1 cellular context compared by ENCODE assay signal in the genomic region with DNA sequence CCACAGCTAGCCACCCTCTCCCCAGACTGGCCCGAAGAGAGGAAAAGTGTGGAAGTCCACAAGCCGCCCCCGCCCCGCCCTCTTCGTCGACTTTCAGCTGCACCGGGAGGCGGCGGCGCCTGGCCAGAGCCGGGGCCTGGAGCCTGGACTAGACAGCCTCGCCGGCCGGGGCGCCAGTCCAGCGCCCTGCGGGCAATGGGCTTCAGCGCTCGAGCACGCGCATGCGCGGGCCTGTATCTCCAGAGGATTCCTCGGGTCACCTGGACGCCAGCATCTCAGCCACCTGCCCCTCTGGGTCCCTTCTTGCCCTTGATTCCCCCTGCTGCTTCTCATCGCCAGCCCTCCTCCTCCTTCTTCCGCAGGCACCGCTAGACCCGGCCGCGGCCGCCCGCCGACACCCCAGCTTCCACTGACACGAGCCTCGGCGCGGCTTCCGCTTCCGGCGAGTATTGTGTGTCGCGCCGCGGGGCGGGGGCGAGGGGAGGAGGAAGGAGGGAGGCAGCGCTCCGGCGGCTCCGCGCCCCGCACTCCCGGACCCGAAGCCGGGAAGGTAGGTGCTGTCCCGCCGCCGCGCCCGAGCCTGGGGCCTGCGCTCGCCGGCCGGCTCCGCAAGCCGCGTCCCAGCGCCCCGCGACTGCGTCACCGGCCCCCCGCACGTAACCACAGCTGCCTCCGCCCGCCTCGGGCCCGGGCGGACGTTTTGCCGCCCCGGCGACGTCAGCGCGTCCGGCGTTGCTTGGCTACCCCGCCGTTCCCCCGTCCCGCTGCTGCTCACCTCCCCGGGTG.
TF ChIP-seq lines count a peak whose summit lies in the region.

A gene (plus strand): TSS at position 482 of the 786 bp plus-strand sequence. CDS start 2,391 bp downstream, outside the sequence.

TF ChIP-seq in HepG2, 621 proteins besides CTCF, POLR2A, EP300 and RAD21 (continued from another document and continues in another):
- TF ChIP-seq SPEN (CRISPR knock-in tag; IDR thresholded peaks at IDR 0.05; ENCODE audit: low read depth), result peak; percentile 76
- TF ChIP-seq CHD2 (IDR thresholded peaks at IDR 0.05; ENCODE audit: low read depth, low read length), result no peak
- TF ChIP-seq HOXA7 (CRISPR knock-in tag; IDR thresholded peaks at IDR 0.05), result peak; percentile 73; the same call in 1 of the 2 replicates
- no peak for TF ChIP-seq ZNF660 (CRISPR knock-in tag; IDR thresholded peaks at IDR 0.05; ENCODE audit: borderline replicate concordance, low read depth)
- TF ChIP-seq, protein P1, sequence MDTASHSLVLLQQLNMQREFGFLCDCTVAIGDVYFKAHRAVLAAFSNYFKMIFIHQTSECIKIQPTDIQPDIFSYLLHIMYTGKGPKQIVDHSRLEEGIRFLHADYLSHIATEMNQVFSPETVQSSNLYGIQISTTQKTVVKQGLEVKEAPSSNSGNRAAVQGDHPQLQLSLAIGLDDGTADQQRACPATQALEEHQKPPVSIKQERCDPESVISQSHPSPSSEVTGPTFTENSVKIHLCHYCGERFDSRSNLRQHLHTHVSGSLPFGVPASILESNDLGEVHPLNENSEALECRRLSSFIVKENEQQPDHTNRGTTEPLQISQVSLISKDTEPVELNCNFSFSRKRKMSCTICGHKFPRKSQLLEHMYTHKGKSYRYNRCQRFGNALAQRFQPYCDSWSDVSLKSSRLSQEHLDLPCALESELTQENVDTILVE (CRISPR knock-in tag; IDR thresholded peaks at IDR 0.05), result no peak; the same call in none of the 2 replicates
- 0 out of 2 replicates have a peak, but pooled peaks have one; percentile 27 for TF ChIP-seq ZNF556 (CRISPR knock-in tag; IDR thresholded peaks at IDR 0.05; ENCODE audit: borderline replicate concordance)
- peak; percentile 78; the same call in 1 of the 2 replicates for TF ChIP-seq PAX8 (CRISPR knock-in tag; IDR thresholded peaks at IDR 0.05; ENCODE audit: borderline replicate concordance)
- TF ChIP-seq, protein P2, sequence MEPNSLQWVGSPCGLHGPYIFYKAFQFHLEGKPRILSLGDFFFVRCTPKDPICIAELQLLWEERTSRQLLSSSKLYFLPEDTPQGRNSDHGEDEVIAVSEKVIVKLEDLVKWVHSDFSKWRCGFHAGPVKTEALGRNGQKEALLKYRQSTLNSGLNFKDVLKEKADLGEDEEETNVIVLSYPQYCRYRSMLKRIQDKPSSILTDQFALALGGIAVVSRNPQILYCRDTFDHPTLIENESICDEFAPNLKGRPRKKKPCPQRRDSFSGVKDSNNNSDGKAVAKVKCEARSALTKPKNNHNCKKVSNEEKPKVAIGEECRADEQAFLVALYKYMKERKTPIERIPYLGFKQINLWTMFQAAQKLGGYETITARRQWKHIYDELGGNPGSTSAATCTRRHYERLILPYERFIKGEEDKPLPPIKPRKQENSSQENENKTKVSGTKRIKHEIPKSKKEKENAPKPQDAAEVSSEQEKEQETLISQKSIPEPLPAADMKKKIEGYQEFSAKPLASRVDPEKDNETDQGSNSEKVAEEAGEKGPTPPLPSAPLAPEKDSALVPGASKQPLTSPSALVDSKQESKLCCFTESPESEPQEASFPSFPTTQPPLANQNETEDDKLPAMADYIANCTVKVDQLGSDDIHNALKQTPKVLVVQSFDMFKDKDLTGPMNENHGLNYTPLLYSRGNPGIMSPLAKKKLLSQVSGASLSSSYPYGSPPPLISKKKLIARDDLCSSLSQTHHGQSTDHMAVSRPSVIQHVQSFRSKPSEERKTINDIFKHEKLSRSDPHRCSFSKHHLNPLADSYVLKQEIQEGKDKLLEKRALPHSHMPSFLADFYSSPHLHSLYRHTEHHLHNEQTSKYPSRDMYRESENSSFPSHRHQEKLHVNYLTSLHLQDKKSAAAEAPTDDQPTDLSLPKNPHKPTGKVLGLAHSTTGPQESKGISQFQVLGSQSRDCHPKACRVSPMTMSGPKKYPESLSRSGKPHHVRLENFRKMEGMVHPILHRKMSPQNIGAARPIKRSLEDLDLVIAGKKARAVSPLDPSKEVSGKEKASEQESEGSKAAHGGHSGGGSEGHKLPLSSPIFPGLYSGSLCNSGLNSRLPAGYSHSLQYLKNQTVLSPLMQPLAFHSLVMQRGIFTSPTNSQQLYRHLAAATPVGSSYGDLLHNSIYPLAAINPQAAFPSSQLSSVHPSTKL (CRISPR knock-in tag; IDR thresholded peaks at IDR 0.05), result no peak; the same call in 1 of the 2 replicates
- no peak for TF ChIP-seq HMG20A (CRISPR knock-in tag; IDR thresholded peaks at IDR 0.05; ENCODE audit: borderline replicate concordance)
- TF ChIP-seq SP5 (CRISPR knock-in tag; IDR thresholded peaks at IDR 0.05; ENCODE audit: borderline replicate concordance, low read depth), result peak; percentile 33; the same call in 1 of the 2 replicates
- no peak; the same call in 1 of the 2 replicates for TF ChIP-seq GPN1 (CRISPR knock-in tag; IDR thresholded peaks at IDR 0.05; ENCODE audit: borderline replicate concordance)
- peak; percentile 49; the same call in 1 of the 2 replicates for TF ChIP-seq ZFYVE20 (CRISPR knock-in tag; IDR thresholded peaks at IDR 0.05; ENCODE audit: borderline replicate concordance, low read depth)
- TF ChIP-seq, protein P3, sequence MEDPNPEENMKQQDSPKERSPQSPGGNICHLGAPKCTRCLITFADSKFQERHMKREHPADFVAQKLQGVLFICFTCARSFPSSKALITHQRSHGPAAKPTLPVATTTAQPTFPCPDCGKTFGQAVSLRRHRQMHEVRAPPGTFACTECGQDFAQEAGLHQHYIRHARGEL (CRISPR knock-in tag; IDR thresholded peaks at IDR 0.05), result no peak; the same call in 1 of the 2 replicates
- TF ChIP-seq, protein P4, sequence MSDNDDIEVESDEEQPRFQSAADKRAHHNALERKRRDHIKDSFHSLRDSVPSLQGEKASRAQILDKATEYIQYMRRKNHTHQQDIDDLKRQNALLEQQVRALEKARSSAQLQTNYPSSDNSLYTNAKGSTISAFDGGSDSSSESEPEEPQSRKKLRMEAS (IDR thresholded peaks at IDR 0.05), result peak; percentile 70
- TF ChIP-seq ZBTB21 (CRISPR knock-in tag; IDR thresholded peaks at IDR 0.05), result no peak; the same call in 1 of the 2 replicates
- TF ChIP-seq, protein P5, sequence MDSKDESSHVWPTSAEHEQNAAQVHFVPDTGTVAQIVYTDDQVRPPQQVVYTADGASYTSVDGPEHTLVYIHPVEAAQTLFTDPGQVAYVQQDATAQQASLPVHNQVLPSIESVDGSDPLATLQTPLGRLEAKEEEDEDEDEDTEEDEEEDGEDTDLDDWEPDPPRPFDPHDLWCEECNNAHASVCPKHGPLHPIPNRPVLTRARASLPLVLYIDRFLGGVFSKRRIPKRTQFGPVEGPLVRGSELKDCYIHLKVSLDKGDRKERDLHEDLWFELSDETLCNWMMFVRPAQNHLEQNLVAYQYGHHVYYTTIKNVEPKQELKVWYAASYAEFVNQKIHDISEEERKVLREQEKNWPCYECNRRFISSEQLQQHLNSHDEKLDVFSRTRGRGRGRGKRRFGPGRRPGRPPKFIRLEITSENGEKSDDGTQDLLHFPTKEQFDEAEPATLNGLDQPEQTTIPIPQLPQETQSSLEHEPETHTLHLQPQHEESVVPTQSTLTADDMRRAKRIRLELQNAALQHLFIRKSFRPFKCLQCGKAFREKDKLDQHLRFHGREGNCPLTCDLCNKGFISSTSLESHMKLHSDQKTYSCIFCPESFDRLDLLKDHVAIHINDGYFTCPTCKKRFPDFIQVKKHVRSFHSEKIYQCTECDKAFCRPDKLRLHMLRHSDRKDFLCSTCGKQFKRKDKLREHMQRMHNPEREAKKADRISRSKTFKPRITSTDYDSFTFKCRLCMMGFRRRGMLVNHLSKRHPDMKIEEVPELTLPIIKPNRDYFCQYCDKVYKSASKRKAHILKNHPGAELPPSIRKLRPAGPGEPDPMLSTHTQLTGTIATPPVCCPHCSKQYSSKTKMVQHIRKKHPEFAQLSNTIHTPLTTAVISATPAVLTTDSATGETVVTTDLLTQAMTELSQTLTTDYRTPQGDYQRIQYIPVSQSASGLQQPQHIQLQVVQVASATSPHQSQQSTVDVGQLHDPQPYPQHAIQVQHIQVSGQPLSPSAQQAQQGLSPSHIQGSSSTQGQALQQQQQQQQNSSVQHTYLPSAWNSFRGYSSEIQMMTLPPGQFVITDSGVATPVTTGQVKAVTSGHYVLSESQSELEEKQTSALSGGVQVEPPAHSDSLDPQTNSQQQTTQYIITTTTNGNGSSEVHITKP (CRISPR knock-in tag; IDR thresholded peaks at IDR 0.05; ENCODE audit: low read depth), result no peak
- TF ChIP-seq ZNF10 (CRISPR knock-in tag; IDR thresholded peaks at IDR 0.05; ENCODE audit: borderline replicate concordance, low read depth), result no peak
- TF ChIP-seq, protein P6, sequence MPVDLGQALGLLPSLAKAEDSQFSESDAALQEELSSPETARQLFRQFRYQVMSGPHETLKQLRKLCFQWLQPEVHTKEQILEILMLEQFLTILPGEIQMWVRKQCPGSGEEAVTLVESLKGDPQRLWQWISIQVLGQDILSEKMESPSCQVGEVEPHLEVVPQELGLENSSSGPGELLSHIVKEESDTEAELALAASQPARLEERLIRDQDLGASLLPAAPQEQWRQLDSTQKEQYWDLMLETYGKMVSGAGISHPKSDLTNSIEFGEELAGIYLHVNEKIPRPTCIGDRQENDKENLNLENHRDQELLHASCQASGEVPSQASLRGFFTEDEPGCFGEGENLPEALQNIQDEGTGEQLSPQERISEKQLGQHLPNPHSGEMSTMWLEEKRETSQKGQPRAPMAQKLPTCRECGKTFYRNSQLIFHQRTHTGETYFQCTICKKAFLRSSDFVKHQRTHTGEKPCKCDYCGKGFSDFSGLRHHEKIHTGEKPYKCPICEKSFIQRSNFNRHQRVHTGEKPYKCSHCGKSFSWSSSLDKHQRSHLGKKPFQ (CRISPR knock-in tag; IDR thresholded peaks at IDR 0.05; ENCODE audit: insufficient replicate concordance), result no peak
- TF ChIP-seq, protein P7, sequence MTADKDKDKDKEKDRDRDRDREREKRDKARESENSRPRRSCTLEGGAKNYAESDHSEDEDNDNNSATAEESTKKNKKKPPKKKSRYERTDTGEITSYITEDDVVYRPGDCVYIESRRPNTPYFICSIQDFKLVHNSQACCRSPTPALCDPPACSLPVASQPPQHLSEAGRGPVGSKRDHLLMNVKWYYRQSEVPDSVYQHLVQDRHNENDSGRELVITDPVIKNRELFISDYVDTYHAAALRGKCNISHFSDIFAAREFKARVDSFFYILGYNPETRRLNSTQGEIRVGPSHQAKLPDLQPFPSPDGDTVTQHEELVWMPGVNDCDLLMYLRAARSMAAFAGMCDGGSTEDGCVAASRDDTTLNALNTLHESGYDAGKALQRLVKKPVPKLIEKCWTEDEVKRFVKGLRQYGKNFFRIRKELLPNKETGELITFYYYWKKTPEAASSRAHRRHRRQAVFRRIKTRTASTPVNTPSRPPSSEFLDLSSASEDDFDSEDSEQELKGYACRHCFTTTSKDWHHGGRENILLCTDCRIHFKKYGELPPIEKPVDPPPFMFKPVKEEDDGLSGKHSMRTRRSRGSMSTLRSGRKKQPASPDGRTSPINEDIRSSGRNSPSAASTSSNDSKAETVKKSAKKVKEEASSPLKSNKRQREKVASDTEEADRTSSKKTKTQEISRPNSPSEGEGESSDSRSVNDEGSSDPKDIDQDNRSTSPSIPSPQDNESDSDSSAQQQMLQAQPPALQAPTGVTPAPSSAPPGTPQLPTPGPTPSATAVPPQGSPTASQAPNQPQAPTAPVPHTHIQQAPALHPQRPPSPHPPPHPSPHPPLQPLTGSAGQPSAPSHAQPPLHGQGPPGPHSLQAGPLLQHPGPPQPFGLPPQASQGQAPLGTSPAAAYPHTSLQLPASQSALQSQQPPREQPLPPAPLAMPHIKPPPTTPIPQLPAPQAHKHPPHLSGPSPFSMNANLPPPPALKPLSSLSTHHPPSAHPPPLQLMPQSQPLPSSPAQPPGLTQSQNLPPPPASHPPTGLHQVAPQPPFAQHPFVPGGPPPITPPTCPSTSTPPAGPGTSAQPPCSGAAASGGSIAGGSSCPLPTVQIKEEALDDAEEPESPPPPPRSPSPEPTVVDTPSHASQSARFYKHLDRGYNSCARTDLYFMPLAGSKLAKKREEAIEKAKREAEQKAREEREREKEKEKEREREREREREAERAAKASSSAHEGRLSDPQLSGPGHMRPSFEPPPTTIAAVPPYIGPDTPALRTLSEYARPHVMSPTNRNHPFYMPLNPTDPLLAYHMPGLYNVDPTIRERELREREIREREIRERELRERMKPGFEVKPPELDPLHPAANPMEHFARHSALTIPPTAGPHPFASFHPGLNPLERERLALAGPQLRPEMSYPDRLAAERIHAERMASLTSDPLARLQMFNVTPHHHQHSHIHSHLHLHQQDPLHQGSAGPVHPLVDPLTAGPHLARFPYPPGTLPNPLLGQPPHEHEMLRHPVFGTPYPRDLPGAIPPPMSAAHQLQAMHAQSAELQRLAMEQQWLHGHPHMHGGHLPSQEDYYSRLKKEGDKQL (CRISPR knock-in tag; IDR thresholded peaks at IDR 0.05; ENCODE audit: low read depth), result no peak
- TF ChIP-seq, protein P8, sequence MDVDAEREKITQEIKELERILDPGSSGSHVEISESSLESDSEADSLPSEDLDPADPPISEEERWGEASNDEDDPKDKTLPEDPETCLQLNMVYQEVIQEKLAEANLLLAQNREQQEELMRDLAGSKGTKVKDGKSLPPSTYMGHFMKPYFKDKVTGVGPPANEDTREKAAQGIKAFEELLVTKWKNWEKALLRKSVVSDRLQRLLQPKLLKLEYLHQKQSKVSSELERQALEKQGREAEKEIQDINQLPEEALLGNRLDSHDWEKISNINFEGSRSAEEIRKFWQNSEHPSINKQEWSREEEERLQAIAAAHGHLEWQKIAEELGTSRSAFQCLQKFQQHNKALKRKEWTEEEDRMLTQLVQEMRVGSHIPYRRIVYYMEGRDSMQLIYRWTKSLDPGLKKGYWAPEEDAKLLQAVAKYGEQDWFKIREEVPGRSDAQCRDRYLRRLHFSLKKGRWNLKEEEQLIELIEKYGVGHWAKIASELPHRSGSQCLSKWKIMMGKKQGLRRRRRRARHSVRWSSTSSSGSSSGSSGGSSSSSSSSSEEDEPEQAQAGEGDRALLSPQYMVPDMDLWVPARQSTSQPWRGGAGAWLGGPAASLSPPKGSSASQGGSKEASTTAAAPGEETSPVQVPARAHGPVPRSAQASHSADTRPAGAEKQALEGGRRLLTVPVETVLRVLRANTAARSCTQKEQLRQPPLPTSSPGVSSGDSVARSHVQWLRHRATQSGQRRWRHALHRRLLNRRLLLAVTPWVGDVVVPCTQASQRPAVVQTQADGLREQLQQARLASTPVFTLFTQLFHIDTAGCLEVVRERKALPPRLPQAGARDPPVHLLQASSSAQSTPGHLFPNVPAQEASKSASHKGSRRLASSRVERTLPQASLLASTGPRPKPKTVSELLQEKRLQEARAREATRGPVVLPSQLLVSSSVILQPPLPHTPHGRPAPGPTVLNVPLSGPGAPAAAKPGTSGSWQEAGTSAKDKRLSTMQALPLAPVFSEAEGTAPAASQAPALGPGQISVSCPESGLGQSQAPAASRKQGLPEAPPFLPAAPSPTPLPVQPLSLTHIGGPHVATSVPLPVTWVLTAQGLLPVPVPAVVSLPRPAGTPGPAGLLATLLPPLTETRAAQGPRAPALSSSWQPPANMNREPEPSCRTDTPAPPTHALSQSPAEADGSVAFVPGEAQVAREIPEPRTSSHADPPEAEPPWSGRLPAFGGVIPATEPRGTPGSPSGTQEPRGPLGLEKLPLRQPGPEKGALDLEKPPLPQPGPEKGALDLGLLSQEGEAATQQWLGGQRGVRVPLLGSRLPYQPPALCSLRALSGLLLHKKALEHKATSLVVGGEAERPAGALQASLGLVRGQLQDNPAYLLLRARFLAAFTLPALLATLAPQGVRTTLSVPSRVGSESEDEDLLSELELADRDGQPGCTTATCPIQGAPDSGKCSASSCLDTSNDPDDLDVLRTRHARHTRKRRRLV (CRISPR knock-in tag; IDR thresholded peaks at IDR 0.05), result peak; percentile 59
